Comparison of ENCODE assay signal across 1 cellular context in genomic region chr6:41056768-41057490, GRCh38.
TF ChIP-seq lines count a peak whose summit lies in the region.

No MANE protein-coding gene starts in this region.

TF ChIP-seq in K562, 482 proteins besides CTCF, POLR2A, EP300 and RAD21:
- TF ChIP-seq ZBTB9 (CRISPR knock-in tag; IDR thresholded peaks at IDR 0.05) (0 out of 2 replicates have a peak, but pooled peaks have one; percentile 41), NR2C1 (IDR thresholded peaks at IDR 0.05) (no peak), NR2C1 (tag; IDR thresholded peaks at IDR 0.05) (no peak), JUNB (CRISPR knock-in tag; conservative IDR thresholded peaks at IDR 0.05) (0 out of 2 replicates have a peak, but pooled peaks have one; percentile 1)
